Comparison of ENCODE assay signal across 8 cellular contexts in genomic region chr2:209321581-209321980, GRCh38.
"Had no signal": no experiment of that assay in that cellular context is flagged by ENCODE, and none has a peak within 500 bp of the region (broad histone marks: within the 10 kb centered on the region; RNA-seq: fewer than 3 reads in every experiment).

No MANE protein-coding gene starts in this region.

- DNase-seq: GDM1, GF-D8 had no signal

- FAIRE-seq: G401.6, GM12878, GM12891, GM12892, GM18507, GM19239 had no signal

- H3K4me3 ChIP-seq: GM12878 had no signal

- ATAC-seq: GM12878 had no signal
